Comparison of ENCODE assay signal across 9 cellular contexts in genomic region chr14:61502459-61503093, GRCh38.
DNase-seq lines count a peak whose midpoint lies in the region; ATAC-seq and TF ChIP-seq lines count a peak whose summit lies in the region.
"Had no signal": no experiment of that assay in that cellular context is flagged by ENCODE, and none has a peak within 500 bp of the region (broad histone marks: within the 10 kb centered on the region; RNA-seq: fewer than 3 reads in every experiment).

No MANE protein-coding gene starts in this region.

- intact Hi-C loops in aorta (cut with DNase I), result no loop called here

- H3K36me3 ChIP-seq in GM06990 (ENCODE audit: control insufficient read depth, insufficient read depth, low read length) (no peaks in the 10 kb centered on the region), mesenchymal stem cell (ENCODE audit: control insufficient read depth in 1 of 2, insufficient read depth in 2 of 2, low read depth in 1 of 2, low read length in 2 of 2) (no peaks in the 10 kb centered on the region), BE2C (no peaks in the 10 kb centered on the region), aorta (ENCODE audit: control insufficient read depth in 1 of 2, insufficient read depth in 2 of 2, low read length in 1 of 2) (no peaks in the 10 kb centered on the region)

- no peak overlapping the region for H3K14ac ChIP-seq in mesenchymal stem cell (ENCODE audit: low read length in 2 of 2)

- H3K9me3 Mint-ChIP-seq in activated CD8-positive, alpha-beta T cell treated with anti-CD3 and anti-CD28 coated beads, Interleukin-2, amount 10 ng/mL, durations not matched to agents 7 days and 5 days (ENCODE audit: insufficient read depth), result peaks cover 7% of the 10 kb centered on the region
- no peaks in the 10 kb centered on the region for H3K9me3 Mint-ChIP-seq in nephron progenitor cell

- no peak overlapping the region for H2BK12ac ChIP-seq in mesenchymal stem cell (ENCODE audit: low read length in 2 of 2)

- TF ChIP-seq CTCF in GM06990 (IDR thresholded peaks at IDR 0.05; ENCODE audit: insufficient read depth, low read length, poor library complexity, severe bottlenecking), result no peak
- TF ChIP-seq CTCF in BE2C (IDR thresholded peaks at IDR 0.05; ENCODE audit: low read depth, low read length), result no peak
- no peak for TF ChIP-seq CTCF in nephron progenitor cell (IDR thresholded peaks at IDR 0.05)

- H3K27ac ChIP-seq in mesenchymal stem cell (ENCODE audit: low read length, poor library complexity, severe bottlenecking) (no peak overlapping the region), aorta (ENCODE audit: low read depth in 1 of 2, low read length in 2 of 2) (peak overlapping the region in 1 of 2 donors; percentile 45)

- H3K4ac ChIP-seq in mesenchymal stem cell (ENCODE audit: low read depth in 1 of 2, low read length in 2 of 2), result no peak overlapping the region

- no peak overlapping the region for H3K23ac ChIP-seq in mesenchymal stem cell (ENCODE audit: low read length in 2 of 2)

- 62% methylated on average over 6 of the region's 7 CpGs for WGBS in mesenchymal stem cell
- 60 to 65% methylated on average over 7 of the region's 7 CpGs for WGBS in aorta, 2 donors

- H3K4me1 Mint-ChIP-seq in activated CD8-positive, alpha-beta T cell treated with anti-CD3 and anti-CD28 coated beads, Interleukin-2, amount 10 ng/mL, durations not matched to agents 7 days and 5 days (ENCODE audit: low read depth), result peaks cover 85% of the 10 kb centered on the region
- H3K4me1 Mint-ChIP-seq in nephron progenitor cell, result peaks cover 23% of the 10 kb centered on the region

- peaks cover 89% of the 10 kb centered on the region for H3K36me3 Mint-ChIP-seq in activated CD8-positive, alpha-beta T cell treated with anti-CD3 and anti-CD28 coated beads, Interleukin-2, amount 10 ng/mL, durations not matched to agents 7 days and 5 days (ENCODE audit: low read depth)
- no peaks in the 10 kb centered on the region for H3K36me3 Mint-ChIP-seq in nephron progenitor cell (ENCODE audit: low read depth)

- no peak overlapping the region for H2BK120ac ChIP-seq in mesenchymal stem cell (ENCODE audit: low read depth, low read length)

- H3K27ac Mint-ChIP-seq in activated CD8-positive, alpha-beta T cell treated with anti-CD3 and anti-CD28 coated beads, Interleukin-2, amount 10 ng/mL, durations not matched to agents 7 days and 5 days, result peak overlapping the region; percentile 97
- no peak overlapping the region for H3K27ac Mint-ChIP-seq in nephron progenitor cell

- H3K9me3 ChIP-seq in mesenchymal stem cell (ENCODE audit: control insufficient read depth, low read length), result no peaks in the 10 kb centered on the region
- no peaks in the 10 kb centered on the region for H3K9me3 ChIP-seq in BE2C
- no peaks in the 10 kb centered on the region for H3K9me3 ChIP-seq in aorta (ENCODE audit: control insufficient read depth, low read length)

- H3K4me3 ChIP-seq in GM06990 (replicated peaks; ENCODE audit: low read depth, low read length) (peak overlapping the region; percentile 20; the same call in 1 of the 2 replicates), mesenchymal stem cell (ENCODE audit: insufficient read depth in 1 of 2, low read depth in 1 of 2, low read length in 2 of 2) (no peak overlapping the region), BE2C (ENCODE audit: low read depth, low read length) (no peak overlapping the region), aorta (ENCODE audit: low read length in 2 of 2) (no peak overlapping the region)

- H3K27me3 Mint-ChIP-seq in activated CD8-positive, alpha-beta T cell treated with anti-CD3 and anti-CD28 coated beads, Interleukin-2, amount 10 ng/mL, durations not matched to agents 7 days and 5 days (ENCODE audit: low read depth), result no peaks in the 10 kb centered on the region
- H3K27me3 Mint-ChIP-seq in nephron progenitor cell (ENCODE audit: low read depth, poor library complexity), result peaks cover 9% of the 10 kb centered on the region

- H3K4me1 ChIP-seq in mesenchymal stem cell (ENCODE audit: control insufficient read depth, insufficient read depth, low read depth, low read length) (peaks cover 4% of the 10 kb centered on the region), BE2C (no peaks in the 10 kb centered on the region), aorta (ENCODE audit: control insufficient read depth in 1 of 2, insufficient read depth in 2 of 2, low read length in 2 of 2) (peaks cover 4 to 8% of the 10 kb centered on the region in 2 donors)

- no peak overlapping the region for H4K91ac ChIP-seq in mesenchymal stem cell (ENCODE audit: low read length)

- H3K79me1 ChIP-seq in mesenchymal stem cell (replicated peaks; ENCODE audit: low read length, poor library complexity, severe bottlenecking), result no peaks in the 10 kb centered on the region

- CTCF ChIA-PET in activated CD8-positive, alpha-beta T cell treated with anti-CD3 and anti-CD28 coated beads, Interleukin-2, amount 10 ng/mL, durations not matched to agents 7 days and 5 days (lab: Charles Lee), result interaction anchor here (1.2 to 10.2 kb wide), 6 partner anchors 9 to 335 kb away, joined by 3 to 88 read pairs (median 13); no protein-coding TSS in a partner anchor

- no peak overlapping the region for H3K9ac ChIP-seq in mesenchymal stem cell (ENCODE audit: low read length)

- no peak overlapping the region for H2BK5ac ChIP-seq in mesenchymal stem cell (ENCODE audit: low read depth, low read length, poor library complexity, severe bottlenecking)

- H2AFZ ChIP-seq in mesenchymal stem cell (ENCODE audit: low read depth, low read length), result no peak overlapping the region

- peak overlapping the region; percentile 73 for H3K4me3 Mint-ChIP-seq in activated CD8-positive, alpha-beta T cell treated with anti-CD3 and anti-CD28 coated beads, Interleukin-2, amount 10 ng/mL, durations not matched to agents 7 days and 5 days
- no peak overlapping the region for H3K4me3 Mint-ChIP-seq in nephron progenitor cell

- H3K27me3 ChIP-seq in GM06990 (replicated peaks; ENCODE audit: control insufficient read depth, insufficient read depth, low read length) (no peaks in the 10 kb centered on the region), mesenchymal stem cell (ENCODE audit: control insufficient read depth in 1 of 2, insufficient read depth in 1 of 2, low read length in 2 of 2) (no peaks in the 10 kb centered on the region), BE2C (no peaks in the 10 kb centered on the region), aorta (ENCODE audit: control insufficient read depth in 1 of 2, insufficient read depth in 2 of 2, low read length in 1 of 2) (no peaks in the 10 kb centered on the region)

- H4K8ac ChIP-seq in mesenchymal stem cell (ENCODE audit: low read length), result no peak overlapping the region

- peak overlapping the region; percentile 39 for H2AK5ac ChIP-seq in mesenchymal stem cell (ENCODE audit: low read length, severe bottlenecking)

- no peak overlapping the region for H3K4me2 ChIP-seq in mesenchymal stem cell (ENCODE audit: low read length, poor library complexity, severe bottlenecking)

- DNase-seq in GM06990 (ENCODE audit: extremely low read depth, insufficient read length), result no peak
- no peak for DNase-seq in activated CD8-positive, alpha-beta T cell treated with anti-CD3 and anti-CD28 coated beads, Interleukin-2, amount 10 ng/mL, durations not matched to agents 7 days and 5 days
- no peak for DNase-seq in mesenchymal stem cell
- no peak for DNase-seq in BE2C
- DNase-seq in aorta, result no peak
- no peak for DNase-seq in nephron progenitor cell
- no peak for DNase-seq in RKO (ENCODE audit: low spot score)
- DNase-seq: NCI-H1694 had no signal

- POLR2A ChIA-PET in activated CD8-positive, alpha-beta T cell treated with anti-CD3 and anti-CD28 coated beads, Interleukin-2, amount 10 ng/mL, durations not matched to agents 7 days and 5 days (lab: Charles Lee), result interaction anchor here (1.2 to 3.5 kb wide), 2 partner anchors 25 to 29 kb away, joined by 5 to 30 read pairs; no protein-coding TSS in a partner anchor

- H3K18ac ChIP-seq in mesenchymal stem cell (ENCODE audit: low read depth in 1 of 2, low read length in 2 of 2), result no peak overlapping the region

- no peak overlapping the region for H2BK15ac ChIP-seq in mesenchymal stem cell (ENCODE audit: low read depth, poor library complexity, severe bottlenecking)

- ATAC-seq in HG02759 (IDR thresholded peaks at IDR 0.05; ENCODE audit: unreplicated experiment), result peak; percentile 7
- ATAC-seq in activated CD8-positive, alpha-beta T cell treated with anti-CD3 and anti-CD28 coated beads, Interleukin-2, amount 10 ng/mL, durations not matched to agents 7 days and 5 days, result no peak
- ATAC-seq in aorta (ENCODE audit: low FRiP score), result no peak
